In genomic region chr18:5488044-5488443, GRCh38 we compare ENCODE assay signal across 2 cellular contexts. TPM values are rescaled to one million over a fixed set of nuclear protein-coding genes. Genes with fewer than 3 reads are reported as not detected.
"Had no signal": no experiment of that assay in that cellular context is flagged by ENCODE, and none has a peak within 500 bp of the region (broad histone marks: within the 10 kb centered on the region; RNA-seq: fewer than 3 reads in every experiment).

No MANE protein-coding gene starts in this region.

RNA-seq across cellular contexts. Expression of gene EPB41L3, which starts 55.8 kb away (rescaled TPM):
- total RNA-seq: myocyte had no signal
- polyA plus RNA-seq: mammary epithelial cell had no signal
